ENCODE assay signal across 29 cellular contexts in the genomic region with DNA sequence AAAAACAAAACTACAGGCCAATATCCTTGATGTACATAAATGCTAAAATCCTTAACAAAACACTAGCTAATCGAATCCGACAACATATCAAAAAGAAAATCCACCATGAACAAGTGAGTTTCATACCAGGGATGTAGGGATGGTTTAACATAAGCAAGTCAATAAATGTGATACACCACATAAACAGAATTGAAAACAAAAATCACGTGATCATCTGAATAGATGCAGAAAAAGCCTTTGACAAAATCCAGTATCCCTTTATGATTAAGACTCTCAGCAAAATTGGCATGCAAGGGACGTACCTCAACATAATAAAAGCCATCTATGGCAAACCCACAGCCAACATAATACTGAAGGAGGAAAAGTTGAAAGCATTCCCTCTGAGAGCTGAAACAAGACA.
"Had no signal": no experiment of that assay in that cellular context is flagged by ENCODE, and none has a peak within 500 bp of the region (broad histone marks: within the 10 kb centered on the region; RNA-seq: fewer than 3 reads in every experiment).

No MANE protein-coding gene starts in this region.

- H3K27ac Mint-ChIP-seq: stimulated activated effector memory CD8-positive, alpha-beta T cell treated with anti-CD3 and anti-CD28 coated beads, Interleukin-12 subunit alpha, Interleukin-12 subunit beta, amount 100 ng/mL, for 72 hours; stimulated activated memory B cell treated with anti-CD40 and anti-IgM and Interleukin-4, amounts not matched to agents 10 μg/mL and 1 μg/mL and 100 μg/mL, for 72 hours; stimulated activated naive B cell treated with anti-CD40 and anti-IgM and Interleukin-4, amounts not matched to agents 10 μg/mL and 1 μg/mL and 100 μg/mL, for 72 hours; stimulated activated naive CD8-positive, alpha-beta T cell treated with anti-CD3 and anti-CD28 coated beads, Interleukin-15, amount 100 ng/mL, for 72 hours; stimulated activated naive CD8-positive, alpha-beta T cell treated with anti-CD3 and anti-CD28 coated beads, Interleukin-15, Interleukin-2, amounts not matched to agents 100 ng/mL and 50 ng/mL, for 24 hours; type B pancreatic cell had no signal

- FAIRE-seq: urothelium cell line had no signal

- DNase-seq: stimulated activated CD4-positive, alpha-beta T cell treated with anti-CD3 and anti-CD28 coated beads, Interleukin-2, amount 100 ng/mL, for 48 hours; stimulated activated CD4-positive, alpha-beta T cell treated with anti-CD3 and anti-CD28 coated beads, Interleukin-4, amount 100 ng/mL, for 1 hour; stimulated activated CD4-positive, alpha-beta T cell treated with anti-CD3 and anti-CD28 coated beads, Interleukin-4, amount 100 ng/mL, for 24 hours; stimulated activated CD4-positive, alpha-beta T cell treated with anti-CD3 and anti-CD28 coated beads, Interleukin-4, amount 100 ng/mL, for 4 hours; stimulated activated CD8-positive, alpha-beta memory T cell treated with anti-CD3 and anti-CD28 coated beads, Interleukin-4, amount 100 ng/mL, for 48 hours; stimulated activated naive B cell treated with anti-CD40 and anti-IgM and Interleukin-4, amounts not matched to agents 10 μg/mL and 1 μg/mL and 100 μg/mL, for 72 hours; stimulated activated naive CD4-positive, alpha-beta T cell; stimulated activated naive CD4-positive, alpha-beta T cell treated with Interleukin-2 at 50 U/mL for 16 hours; stimulated activated naive CD8-positive, alpha-beta T cell treated with anti-CD3 and anti-CD28 coated beads, Interleukin-15, amount 100 ng/mL, for 72 hours; stimulated activated naive CD8-positive, alpha-beta T cell treated with anti-CD3 and anti-CD28 coated beads, Interleukin-15, Interleukin-2, amounts not matched to agents 100 U/mL and 50 U/mL, for 24 hours; stomach; substantia nigra; testis; thyroid gland; tibial artery; transverse colon; trophoblast cell; upper lobe of left lung; upper lobe of right lung; uterus had no signal

- H3K36me3 Mint-ChIP-seq: stimulated activated effector memory CD8-positive, alpha-beta T cell treated with anti-CD3 and anti-CD28 coated beads, Interleukin-12 subunit alpha, Interleukin-12 subunit beta, amount 100 ng/mL, for 72 hours; stimulated activated memory B cell treated with anti-CD40 and anti-IgM and Interleukin-4, amounts not matched to agents 10 μg/mL and 1 μg/mL and 100 μg/mL, for 72 hours; stimulated activated naive B cell treated with anti-CD40 and anti-IgM and Interleukin-4, amounts not matched to agents 10 μg/mL and 1 μg/mL and 100 μg/mL, for 72 hours; type B pancreatic cell had no signal

- H3K9me3 ChIP-seq: stomach, suprapubic skin, testis, thoracic aorta, thyroid gland, tibial artery, tibial nerve, transverse colon, upper lobe of left lung, upper lobe of right lung, uterus, vagina had no signal

- H3K27me3 ChIP-seq: stomach, suprapubic skin, testis, thyroid gland, tibial artery, tibial nerve, transverse colon, upper lobe of left lung, upper lobe of right lung, uterus, vagina had no signal

- H3K4me3 ChIP-seq: stomach, suprapubic skin, testis, thoracic aorta, thyroid gland, tibial artery, tibial nerve, transverse colon, upper lobe of left lung, upper lobe of right lung, uterus, vagina had no signal

- H3K27ac ChIP-seq: stomach, suprapubic skin, testis, thoracic aorta, thyroid gland, tibial artery, tibial nerve, transverse colon, upper lobe of left lung, upper lobe of right lung, uterus, vagina had no signal

- H3K9me3 Mint-ChIP-seq: type B pancreatic cell had no signal

- H3K36me3 ChIP-seq: stomach, suprapubic skin, thoracic aorta, thyroid gland, tibial artery, tibial nerve, transverse colon, upper lobe of left lung, upper lobe of right lung, uterus, vagina had no signal

- H3K4me1 ChIP-seq: stomach, suprapubic skin, testis, thyroid gland, tibial artery, tibial nerve, transverse colon, upper lobe of left lung, upper lobe of right lung, uterus, vagina had no signal

- ATAC-seq: stimulated activated effector memory CD8-positive, alpha-beta T cell treated with anti-CD3 and anti-CD28 coated beads, Interleukin-12 subunit alpha, Interleukin-12 subunit beta, amount 100 ng/mL, for 72 hours; stimulated activated memory B cell treated with anti-CD40 and anti-IgM and Interleukin-4, amounts not matched to agents 10 μg/mL and 1 μg/mL and 100 μg/mL, for 72 hours; stimulated activated naive B cell treated with anti-CD40 and anti-IgM and Interleukin-4, amounts not matched to agents 10 μg/mL and 1 μg/mL and 100 μg/mL, for 72 hours; stimulated activated naive CD8-positive, alpha-beta T cell treated with anti-CD3 and anti-CD28 coated beads, Interleukin-15, amount 100 ng/mL, for 72 hours; stimulated activated naive CD8-positive, alpha-beta T cell treated with anti-CD3 and anti-CD28 coated beads, Interleukin-15, Interleukin-2, amounts not matched to agents 100 U/mL and 50 U/mL, for 24 hours; upper lobe of right lung had no signal

- H3K4me1 Mint-ChIP-seq: stimulated activated effector memory CD8-positive, alpha-beta T cell treated with anti-CD3 and anti-CD28 coated beads, Interleukin-12 subunit alpha, Interleukin-12 subunit beta, amount 100 ng/mL, for 72 hours; stimulated activated memory B cell treated with anti-CD40 and anti-IgM and Interleukin-4, amounts not matched to agents 10 μg/mL and 1 μg/mL and 100 μg/mL, for 72 hours; stimulated activated naive B cell treated with anti-CD40 and anti-IgM and Interleukin-4, amounts not matched to agents 10 μg/mL and 1 μg/mL and 100 μg/mL, for 72 hours; stimulated activated naive CD8-positive, alpha-beta T cell treated with anti-CD3 and anti-CD28 coated beads, Interleukin-15, amount 100 ng/mL, for 72 hours had no signal

- H3K27me3 Mint-ChIP-seq: stimulated activated memory B cell treated with anti-CD40 and anti-IgM and Interleukin-4, amounts not matched to agents 10 μg/mL and 1 μg/mL and 100 μg/mL, for 72 hours; stimulated activated naive B cell treated with anti-CD40 and anti-IgM and Interleukin-4, amounts not matched to agents 10 μg/mL and 1 μg/mL and 100 μg/mL, for 72 hours; stimulated activated naive CD8-positive, alpha-beta T cell treated with anti-CD3 and anti-CD28 coated beads, Interleukin-15, amount 100 ng/mL, for 72 hours; stimulated activated naive CD8-positive, alpha-beta T cell treated with anti-CD3 and anti-CD28 coated beads, Interleukin-15, Interleukin-2, amounts not matched to agents 100 ng/mL and 50 ng/mL, for 24 hours; type B pancreatic cell had no signal

- H3K4me3 Mint-ChIP-seq: stimulated activated effector memory CD8-positive, alpha-beta T cell treated with anti-CD3 and anti-CD28 coated beads, Interleukin-12 subunit alpha, Interleukin-12 subunit beta, amount 100 ng/mL, for 72 hours; stimulated activated memory B cell treated with anti-CD40 and anti-IgM and Interleukin-4, amounts not matched to agents 10 μg/mL and 1 μg/mL and 100 μg/mL, for 72 hours; stimulated activated naive B cell treated with anti-CD40 and anti-IgM and Interleukin-4, amounts not matched to agents 10 μg/mL and 1 μg/mL and 100 μg/mL, for 72 hours; stimulated activated naive CD8-positive, alpha-beta T cell treated with anti-CD3 and anti-CD28 coated beads, Interleukin-15, amount 100 ng/mL, for 72 hours; stimulated activated naive CD8-positive, alpha-beta T cell treated with anti-CD3 and anti-CD28 coated beads, Interleukin-15, Interleukin-2, amounts not matched to agents 100 ng/mL and 50 ng/mL, for 24 hours; type B pancreatic cell had no signal
